Comparison of ENCODE assay signal across 11 cellular contexts in genomic region chr20:20022498-20022897, GRCh38. TPM values are rescaled to one million over a fixed set of nuclear protein-coding genes. Genes with fewer than 3 reads are reported as not detected.
A peak's percentile ranks its signal among the peaks of the same experiment; 100 is the strongest.
DNase-seq lines count a peak whose midpoint lies in the region; ATAC-seq and TF ChIP-seq lines count a peak whose summit lies in the region.
"Had no signal": no experiment of that assay in that cellular context is flagged by ENCODE, and none has a peak within 500 bp of the region (broad histone marks: within the 10 kb centered on the region; RNA-seq: fewer than 3 reads in every experiment).

No MANE protein-coding gene starts in this region.

- peaks cover 11% of the 10 kb centered on the region; the same call in 1 of the 2 replicates for H3K79me2 ChIP-seq in H9 (ENCODE audit: insufficient read depth, low read length)

- no peak overlapping the region for H3K4ac ChIP-seq in H9 (ENCODE audit: low read depth, low read length)

- peak overlapping the region; percentile 72 for H3K27ac Mint-ChIP-seq in activated naive CD8-positive, alpha-beta T cell treated with anti-CD3 and anti-CD28 coated beads, Interleukin-2, amount 10 ng/mL, durations not matched to agents 7 days and 5 days
- H3K27ac Mint-ChIP-seq in H9 = no peak overlapping the region; a peak in 1 of 7 replicates

- H3K4me1 ChIP-seq in H9 (ENCODE audit: insufficient read depth, low read length) = peaks cover 2% of the 10 kb centered on the region; the same call in 1 of the 2 replicates

- no peak overlapping the region for H3K23ac ChIP-seq in H9 (ENCODE audit: insufficient read length, low read depth, low read length)

- no peak overlapping the region for H2BK5ac ChIP-seq in H9 (ENCODE audit: insufficient read length, low read length)

- no peak for TF ChIP-seq CTCF in H9 (conservative IDR thresholded peaks at IDR 0.05)

- no peak overlapping the region for H3K18ac ChIP-seq in H9 (ENCODE audit: insufficient read length, low read depth, low read length)

- H3K14ac ChIP-seq in H9 (ENCODE audit: insufficient read depth, low read length) = no peak overlapping the region

- no peak overlapping the region for H2BK15ac ChIP-seq in H9 (ENCODE audit: low read depth, low read length)

- no peak overlapping the region for H2BK120ac ChIP-seq in H9 (ENCODE audit: low read depth, low read length, poor library complexity, severe bottlenecking)

- H3K36me3 Mint-ChIP-seq in activated naive CD8-positive, alpha-beta T cell treated with anti-CD3 and anti-CD28 coated beads, Interleukin-2, amount 10 ng/mL, durations not matched to agents 7 days and 5 days = peaks cover 11% of the 10 kb centered on the region
- peaks cover 0 to 18% (median 12%) of the 10 kb centered on the region in 3 experiments; a peak in 5 of 7 replicates for H3K36me3 Mint-ChIP-seq in H9 (ENCODE audit: insufficient read depth in 1 of 3, low read depth in 3 of 3)

- no peak overlapping the region for H2AFZ ChIP-seq in H9 (ENCODE audit: low read length)

- H2BK12ac ChIP-seq in H9 (ENCODE audit: insufficient read length, low read depth, low read length) = no peak overlapping the region

- H4K20me1 ChIP-seq in H9 (ENCODE audit: control insufficient read depth, insufficient read depth, insufficient read length) = no peaks in the 10 kb centered on the region

- no peaks in the 10 kb centered on the region for H3K9me3 Mint-ChIP-seq in activated naive CD8-positive, alpha-beta T cell treated with anti-CD3 and anti-CD28 coated beads, Interleukin-2, amount 10 ng/mL, durations not matched to agents 7 days and 5 days
- no peaks in the 10 kb centered on the region for H3K9me3 Mint-ChIP-seq in H9

- H3K4me1 Mint-ChIP-seq in activated naive CD8-positive, alpha-beta T cell treated with anti-CD3 and anti-CD28 coated beads, Interleukin-2, amount 10 ng/mL, durations not matched to agents 7 days and 5 days = peaks cover 51% of the 10 kb centered on the region
- H3K4me1 Mint-ChIP-seq in H9 = peaks cover 12 to 27% of the 10 kb centered on the region in 2 experiments

- peak overlapping the region; percentile 43 for H3K4me3 Mint-ChIP-seq in activated naive CD8-positive, alpha-beta T cell treated with anti-CD3 and anti-CD28 coated beads, Interleukin-2, amount 10 ng/mL, durations not matched to agents 7 days and 5 days
- no peak overlapping the region for H3K4me3 Mint-ChIP-seq in H9

- H3K9me3 ChIP-seq in H9 (ENCODE audit: control insufficient read depth, low read depth, low read length) = no peaks in the 10 kb centered on the region

- H3K23me2 ChIP-seq in H9 (ENCODE audit: insufficient read length, low read depth, low read length, poor library complexity, severe bottlenecking) = no peaks in the 10 kb centered on the region

- H2AK5ac ChIP-seq in H9 (ENCODE audit: insufficient read length, low read length) = no peak overlapping the region

- DNase-seq in activated naive CD8-positive, alpha-beta T cell treated with anti-CD3 and anti-CD28 coated beads, Interleukin-2, amount 10 ng/mL, durations not matched to agents 7 days and 5 days = no peak
- DNase-seq in H9 = no peak
- no peak for DNase-seq in T1000 (lab: John Stamatoyannopoulos, UW)
- DNase-seq in NCI-H524 (lab: John Stamatoyannopoulos, UW) = no peak
- DNase-seq: amygdala, NCI-H1694 treated with DMSO at 0.1 percent for 48 hours, substantia nigra had no signal

- ATAC-seq in GM18511 (IDR thresholded peaks at IDR 0.05; ENCODE audit: unreplicated experiment) (peak; percentile 72), GM21360 (IDR thresholded peaks at IDR 0.05; ENCODE audit: unreplicated experiment) (peak; percentile 49), HG03103 (IDR thresholded peaks at IDR 0.05; ENCODE audit: low read depth, unreplicated experiment) (peak; percentile 61), GM21381 (IDR thresholded peaks at IDR 0.05; ENCODE audit: unreplicated experiment) (no peak)
- ATAC-seq in activated naive CD8-positive, alpha-beta T cell treated with anti-CD3 and anti-CD28 coated beads, Interleukin-2, amount 10 ng/mL, durations not matched to agents 7 days and 5 days (ENCODE audit: low read depth) = peak; percentile 25

- H4K91ac ChIP-seq in H9 (ENCODE audit: insufficient read length, low read depth, low read length) = no peak overlapping the region

- POLR2A ChIA-PET in activated naive CD8-positive, alpha-beta T cell treated with anti-CD3 and anti-CD28 coated beads, Interleukin-2, amount 10 ng/mL, durations not matched to agents 7 days and 5 days (lab: Charles Lee) = no interaction called here

- H2BK20ac ChIP-seq in H9 (ENCODE audit: low read depth, low read length, poor library complexity, severe bottlenecking) = no peak overlapping the region

- H3K9ac ChIP-seq in H9 (ENCODE audit: extremely low read depth, insufficient read length, low read length) = no peak overlapping the region

- H4K5ac ChIP-seq in H9 (ENCODE audit: insufficient read length, low read depth, low read length) = no peak overlapping the region

- H3K79me1 ChIP-seq in H9 (ENCODE audit: insufficient read depth, low read depth, low read length, poor library complexity, severe bottlenecking) = peaks cover 6% of the 10 kb centered on the region

- no peak overlapping the region for H3K27ac ChIP-seq in H9 (ENCODE audit: insufficient read length, low read depth, low read length)

- no peak overlapping the region for H3T11ph ChIP-seq in H9 (ENCODE audit: low read length)

- H3K27me3 Mint-ChIP-seq in activated naive CD8-positive, alpha-beta T cell treated with anti-CD3 and anti-CD28 coated beads, Interleukin-2, amount 10 ng/mL, durations not matched to agents 7 days and 5 days = no peaks in the 10 kb centered on the region
- H3K27me3 Mint-ChIP-seq in H9 (ENCODE audit: low read depth) = no peaks in the 10 kb centered on the region; the same call in 1 of the 2 replicates

- no peak overlapping the region for H3K4me2 ChIP-seq in H9 (ENCODE audit: insufficient read depth, insufficient read length, low read length)

- H3K27me3 ChIP-seq in H9 (ENCODE audit: insufficient read depth, low read length) = no peaks in the 10 kb centered on the region

- H3K56ac ChIP-seq in H9 (ENCODE audit: insufficient read length, low read depth, low read length) = no peak overlapping the region

- H4K8ac ChIP-seq in H9 (replicated peaks; ENCODE audit: insufficient read length, low read depth, low read length) = no peak overlapping the region

RNA-seq across cellular contexts. Expression of gene NAA20, which starts 5.3 kb away (rescaled TPM):
- total RNA-seq in activated naive CD8-positive, alpha-beta T cell treated with anti-CD3 and anti-CD28 coated beads, Interleukin-2, amount 10 ng/mL, durations not matched to agents 7 days and 5 days = 10 to 100 TPM; 40.1 to 42.7 TPM
- 46.4 and 48.1 TPM in 2 replicates for total RNA-seq in H9 (2021)

RNA-seq across cellular contexts. Expression of gene CRNKL1, which starts 29.8 kb away (rescaled TPM):
- total RNA-seq in activated naive CD8-positive, alpha-beta T cell treated with anti-CD3 and anti-CD28 coated beads, Interleukin-2, amount 10 ng/mL, durations not matched to agents 7 days and 5 days = 10 to 100 TPM; 23.2 to 25.1 TPM
- 26.6 and 30.2 TPM in 2 replicates for total RNA-seq in H9 (2021)

RNA-seq across cellular contexts. Expression of gene CFAP61, which starts 29.8 kb away (rescaled TPM):
- total RNA-seq in activated naive CD8-positive, alpha-beta T cell treated with anti-CD3 and anti-CD28 coated beads, Interleukin-2, amount 10 ng/mL, durations not matched to agents 7 days and 5 days = not detected
- total RNA-seq in H9 (2021) = 0.44 TPM in 1 of 2 replicates, not detected in the other
